Comparison of ENCODE assay signal across 1 cellular context in the genomic region with DNA sequence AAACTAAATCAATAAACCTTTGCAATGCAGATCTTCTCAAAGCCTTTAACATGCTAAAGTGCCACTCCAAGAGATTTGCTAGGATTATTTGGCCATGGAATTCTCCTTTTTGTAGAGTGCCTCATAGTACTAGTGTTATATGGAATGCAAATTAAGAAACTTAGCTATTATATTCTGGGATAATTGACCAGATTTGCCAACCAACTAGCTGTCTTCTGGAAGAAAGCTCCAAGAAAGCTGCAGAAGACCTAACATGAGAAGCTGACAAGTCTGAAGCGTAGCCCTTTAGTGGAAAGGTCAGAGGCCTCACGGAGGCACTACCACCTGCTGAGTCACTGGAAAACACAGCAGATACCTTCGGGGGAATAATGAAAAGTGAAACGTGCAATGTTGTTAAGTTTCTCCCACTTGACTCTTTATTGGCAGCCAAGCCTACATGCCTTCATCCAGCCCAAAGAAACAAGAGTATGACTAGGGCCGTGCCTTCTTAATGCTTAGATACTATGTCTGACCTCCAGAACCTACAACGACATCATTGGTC.
TF ChIP-seq lines count a peak whose summit lies in the region.

No MANE protein-coding gene starts in this region.

TF ChIP-seq in GM23338, 12 proteins besides CTCF, POLR2A, EP300 and RAD21 (continued from another document):
- TF ChIP-seq, protein P1, sequence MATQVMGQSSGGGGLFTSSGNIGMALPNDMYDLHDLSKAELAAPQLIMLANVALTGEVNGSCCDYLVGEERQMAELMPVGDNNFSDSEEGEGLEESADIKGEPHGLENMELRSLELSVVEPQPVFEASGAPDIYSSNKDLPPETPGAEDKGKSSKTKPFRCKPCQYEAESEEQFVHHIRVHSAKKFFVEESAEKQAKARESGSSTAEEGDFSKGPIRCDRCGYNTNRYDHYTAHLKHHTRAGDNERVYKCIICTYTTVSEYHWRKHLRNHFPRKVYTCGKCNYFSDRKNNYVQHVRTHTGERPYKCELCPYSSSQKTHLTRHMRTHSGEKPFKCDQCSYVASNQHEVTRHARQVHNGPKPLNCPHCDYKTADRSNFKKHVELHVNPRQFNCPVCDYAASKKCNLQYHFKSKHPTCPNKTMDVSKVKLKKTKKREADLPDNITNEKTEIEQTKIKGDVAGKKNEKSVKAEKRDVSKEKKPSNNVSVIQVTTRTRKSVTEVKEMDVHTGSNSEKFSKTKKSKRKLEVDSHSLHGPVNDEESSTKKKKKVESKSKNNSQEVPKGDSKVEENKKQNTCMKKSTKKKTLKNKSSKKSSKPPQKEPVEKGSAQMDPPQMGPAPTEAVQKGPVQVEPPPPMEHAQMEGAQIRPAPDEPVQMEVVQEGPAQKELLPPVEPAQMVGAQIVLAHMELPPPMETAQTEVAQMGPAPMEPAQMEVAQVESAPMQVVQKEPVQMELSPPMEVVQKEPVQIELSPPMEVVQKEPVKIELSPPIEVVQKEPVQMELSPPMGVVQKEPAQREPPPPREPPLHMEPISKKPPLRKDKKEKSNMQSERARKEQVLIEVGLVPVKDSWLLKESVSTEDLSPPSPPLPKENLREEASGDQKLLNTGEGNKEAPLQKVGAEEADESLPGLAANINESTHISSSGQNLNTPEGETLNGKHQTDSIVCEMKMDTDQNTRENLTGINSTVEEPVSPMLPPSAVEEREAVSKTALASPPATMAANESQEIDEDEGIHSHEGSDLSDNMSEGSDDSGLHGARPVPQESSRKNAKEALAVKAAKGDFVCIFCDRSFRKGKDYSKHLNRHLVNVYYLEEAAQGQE (IDR thresholded peaks at IDR 0.05; ENCODE audit: unreplicated experiment), result no peak
- TF ChIP-seq ZNF114 (CRISPR knock-in tag; IDR thresholded peaks at IDR 0.05), result no peak
- TF ChIP-seq EZH2 (IDR thresholded peaks at IDR 0.05; ENCODE audit: low read depth, unreplicated experiment), result no peak
- TF ChIP-seq, protein P2, sequence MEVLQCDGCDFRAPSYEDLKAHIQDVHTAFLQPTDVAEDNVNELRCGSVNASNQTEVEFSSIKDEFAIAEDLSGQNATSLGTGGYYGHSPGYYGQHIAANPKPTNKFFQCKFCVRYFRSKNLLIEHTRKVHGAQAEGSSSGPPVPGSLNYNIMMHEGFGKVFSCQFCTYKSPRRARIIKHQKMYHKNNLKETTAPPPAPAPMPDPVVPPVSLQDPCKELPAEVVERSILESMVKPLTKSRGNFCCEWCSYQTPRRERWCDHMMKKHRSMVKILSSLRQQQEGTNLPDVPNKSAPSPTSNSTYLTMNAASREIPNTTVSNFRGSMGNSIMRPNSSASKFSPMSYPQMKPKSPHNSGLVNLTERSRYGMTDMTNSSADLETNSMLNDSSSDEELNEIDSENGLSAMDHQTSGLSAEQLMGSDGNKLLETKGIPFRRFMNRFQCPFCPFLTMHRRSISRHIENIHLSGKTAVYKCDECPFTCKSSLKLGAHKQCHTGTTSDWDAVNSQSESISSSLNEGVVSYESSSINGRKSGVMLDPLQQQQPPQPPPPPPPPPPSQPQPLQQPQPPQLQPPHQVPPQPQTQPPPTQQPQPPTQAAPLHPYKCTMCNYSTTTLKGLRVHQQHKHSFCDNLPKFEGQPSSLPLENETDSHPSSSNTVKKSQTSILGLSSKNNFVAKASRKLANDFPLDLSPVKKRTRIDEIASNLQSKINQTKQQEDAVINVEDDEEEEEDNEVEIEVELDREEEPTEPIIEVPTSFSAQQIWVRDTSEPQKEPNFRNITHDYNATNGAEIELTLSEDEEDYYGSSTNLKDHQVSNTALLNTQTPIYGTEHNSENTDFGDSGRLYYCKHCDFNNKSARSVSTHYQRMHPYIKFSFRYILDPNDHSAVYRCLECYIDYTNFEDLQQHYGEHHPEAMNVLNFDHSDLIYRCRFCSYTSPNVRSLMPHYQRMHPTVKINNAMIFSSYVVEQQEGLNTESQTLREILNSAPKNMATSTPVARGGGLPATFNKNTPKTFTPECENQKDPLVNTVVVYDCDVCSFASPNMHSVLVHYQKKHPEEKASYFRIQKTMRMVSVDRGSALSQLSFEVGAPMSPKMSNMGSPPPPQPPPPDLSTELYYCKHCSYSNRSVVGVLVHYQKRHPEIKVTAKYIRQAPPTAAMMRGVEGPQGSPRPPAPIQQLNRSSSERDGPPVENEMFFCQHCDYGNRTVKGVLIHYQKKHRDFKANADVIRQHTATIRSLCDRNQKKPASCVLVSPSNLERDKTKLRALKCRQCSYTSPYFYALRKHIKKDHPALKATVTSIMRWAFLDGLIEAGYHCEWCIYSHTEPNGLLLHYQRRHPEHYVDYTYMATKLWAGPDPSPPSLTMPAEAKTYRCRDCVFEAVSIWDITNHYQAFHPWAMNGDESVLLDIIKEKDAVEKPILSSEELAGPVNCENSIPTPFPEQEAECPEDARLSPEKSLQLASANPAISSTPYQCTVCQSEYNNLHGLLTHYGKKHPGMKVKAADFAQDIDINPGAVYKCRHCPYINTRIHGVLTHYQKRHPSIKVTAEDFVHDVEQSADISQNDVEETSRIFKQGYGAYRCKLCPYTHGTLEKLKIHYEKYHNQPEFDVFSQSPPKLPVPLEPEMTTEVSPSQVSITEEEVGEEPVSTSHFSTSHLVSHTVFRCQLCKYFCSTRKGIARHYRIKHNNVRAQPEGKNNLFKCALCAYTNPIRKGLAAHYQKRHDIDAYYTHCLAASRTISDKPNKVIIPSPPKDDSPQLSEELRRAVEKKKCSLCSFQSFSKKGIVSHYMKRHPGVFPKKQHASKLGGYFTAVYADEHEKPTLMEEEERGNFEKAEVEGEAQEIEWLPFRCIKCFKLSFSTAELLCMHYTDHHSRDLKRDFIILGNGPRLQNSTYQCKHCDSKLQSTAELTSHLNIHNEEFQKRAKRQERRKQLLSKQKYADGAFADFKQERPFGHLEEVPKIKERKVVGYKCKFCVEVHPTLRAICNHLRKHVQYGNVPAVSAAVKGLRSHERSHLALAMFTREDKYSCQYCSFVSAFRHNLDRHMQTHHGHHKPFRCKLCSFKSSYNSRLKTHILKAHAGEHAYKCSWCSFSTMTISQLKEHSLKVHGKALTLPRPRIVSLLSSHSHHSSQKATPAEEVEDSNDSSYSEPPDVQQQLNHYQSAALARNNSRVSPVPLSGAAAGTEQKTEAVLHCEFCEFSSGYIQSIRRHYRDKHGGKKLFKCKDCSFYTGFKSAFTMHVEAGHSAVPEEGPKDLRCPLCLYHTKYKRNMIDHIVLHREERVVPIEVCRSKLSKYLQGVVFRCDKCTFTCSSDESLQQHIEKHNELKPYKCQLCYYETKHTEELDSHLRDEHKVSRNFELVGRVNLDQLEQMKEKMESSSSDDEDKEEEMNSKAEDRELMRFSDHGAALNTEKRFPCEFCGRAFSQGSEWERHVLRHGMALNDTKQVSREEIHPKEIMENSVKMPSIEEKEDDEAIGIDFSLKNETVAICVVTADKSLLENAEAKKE (CRISPR knock-in tag; IDR thresholded peaks at IDR 0.05), result no peak
TF ChIP-seq in GM23338: peak in this region for 0.
